In the genomic region with DNA sequence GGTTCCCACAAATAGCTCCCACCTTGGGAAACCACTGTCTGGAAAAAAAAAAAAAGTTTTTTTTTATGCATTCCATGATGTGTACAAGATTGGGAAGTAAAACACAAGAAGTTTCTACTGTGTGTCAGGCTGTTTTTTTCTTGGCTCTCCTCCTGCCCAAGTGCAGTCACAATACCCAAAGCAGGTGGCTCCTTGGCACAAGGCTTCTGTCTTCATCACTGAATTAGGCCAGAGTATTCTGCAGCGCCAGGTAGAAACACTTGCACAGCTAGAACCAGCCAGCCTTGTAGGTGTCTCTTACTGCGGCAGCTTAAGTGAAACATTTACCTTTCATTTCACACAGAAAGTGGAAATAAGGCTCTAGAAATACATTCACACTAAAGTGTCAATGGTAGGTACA, we compare ENCODE assay signal across 20 cellular contexts. TPM values are rescaled to one million over a fixed set of nuclear protein-coding genes. Genes with fewer than 3 reads are reported as not detected.
DNase-seq lines count a peak whose midpoint lies in the region; FAIRE-seq and TF ChIP-seq lines count a peak whose summit lies in the region.
"Had no signal": no experiment of that assay in that cellular context is flagged by ENCODE, and none has a peak within 500 bp of the region (broad histone marks: within the 10 kb centered on the region; RNA-seq: fewer than 3 reads in every experiment).

No MANE protein-coding gene starts in this region.

- peaks cover 0 to 4% of the 10 kb centered on the region in 2 donors for H3K4me1 ChIP-seq in thyroid gland
- H3K4me1 ChIP-seq: BE2C, Caco-2 had no signal

- WGBS in thyroid gland, 2 donors = 16 to 55% methylated on average over 2 of the region's 2 CpGs

- no peaks in the 10 kb centered on the region for H3K27me3 ChIP-seq in thyroid gland
- H3K27me3 ChIP-seq: BE2C had no signal

- H3K9me3 ChIP-seq in thyroid gland = no peaks in the 10 kb centered on the region
- H3K9me3 ChIP-seq: BE2C, Caco-2 had no signal

- H3K27ac Mint-ChIP-seq in nephron = peak overlapping the region; percentile 88 to 95 (median 88)
- H3K27ac Mint-ChIP-seq: CD4-positive, alpha-beta T cell; GM23338; HFFc6; IgD-negative memory B cell had no signal

- no peak overlapping the region for H3K4me3 ChIP-seq in thyroid gland (replicated peaks in 1 of 3)
- H3K4me3 ChIP-seq: GM23338 had no signal

- TF ChIP-seq CTCF in nephron (IDR thresholded peaks at IDR 0.05; ENCODE audit: unreplicated experiment in 3 of 3) (no peak), thyroid gland (IDR thresholded peaks at IDR 0.05) (no peak), D721Med (IDR thresholded peaks at IDR 0.05; ENCODE audit: insufficient read depth, missing control alignments) (no peak)

- intact Hi-C loops in thyroid gland (cut with DNase I) = no loop called here

- H3K36me3 ChIP-seq in thyroid gland = no peaks in the 10 kb centered on the region
- H3K36me3 ChIP-seq: BE2C had no signal

- H3K4me3 Mint-ChIP-seq in nephron = no peak overlapping the region
- H3K4me3 Mint-ChIP-seq: CD4-positive, alpha-beta T cell; GM23338; HFFc6; IgD-negative memory B cell had no signal

- H3K9me3 Mint-ChIP-seq in nephron = no peaks in the 10 kb centered on the region
- H3K9me3 Mint-ChIP-seq: CD4-positive, alpha-beta T cell; GM23338; HFFc6; IgD-negative memory B cell had no signal

- peaks cover 31% of the 10 kb centered on the region for H3K4me1 Mint-ChIP-seq in nephron
- H3K4me1 Mint-ChIP-seq: IgD-negative memory B cell had no signal

- H3K27ac ChIP-seq in thyroid gland = peak overlapping the region in 1 of 3 donors; percentile 27
- H3K27ac ChIP-seq: HL-60 had no signal

- peaks cover 18% of the 10 kb centered on the region for H3K27me3 Mint-ChIP-seq in nephron (ENCODE audit: low read depth)

- no peak for TF ChIP-seq POLR2A in thyroid gland (IDR thresholded peaks at IDR 0.05)

- H3K36me3 Mint-ChIP-seq in nephron (ENCODE audit: low read depth) = no peaks in the 10 kb centered on the region
- H3K36me3 Mint-ChIP-seq: IgD-negative memory B cell had no signal

- FAIRE-seq in HTR-8/SVneo (lab: Jason Lieb, UNC) (peak; percentile 13), D721Med (lab: Jason Lieb, UNC) (no peak)

- in situ Hi-C loops in G401 (cut with HindIII; ENCODE audit: low sequenced_read_pairs) = no loop called here

- DNase-seq in G401 (ENCODE audit: low spot score) (peak; percentile 21), HTR-8/SVneo (ENCODE audit: insufficient read length, low spot score) (no peak), thyroid gland (peak; percentile 67 to 77), activated T-cell treated with anti-CD3 and anti-CD28 coated beads for 4 hours (no peak), D721Med (ENCODE audit: insufficient read length, low spot score) (no peak)
- DNase-seq: ACHN; BE2C; C1 segment of cervical spinal cord; Caco-2; CD4-positive, alpha-beta T cell; DMS153; DMS79; GF-D8; H7; HFFc6 had no signal

RNA-seq across cellular contexts. Expression of a gene that starts 23.8 kb away (rescaled TPM):
- not detected in 2 replicates for total RNA-seq in G401 (2014; rRNA removed; shearing (Covaris generic))
- 10 to 100 TPM in 3 of 4 donors, 1 to 10 TPM in 1; 5.6 to 19.3 (median 13.3) TPM for total RNA-seq in thyroid gland
- total RNA-seq: Caco-2, HFFc6, HT1080 had no signal

Comparison
In these comparisons a context has a peak if more than half of its experiments do, and no peak if none do; other contexts are left out.
1. DNase-seq: peak in G401 (single experiment) and thyroid gland (2 of 2); none in HTR-8/SVneo (single experiment), activated T-cell treated with anti-CD3 and anti-CD28 coated beads for 4 hours (single experiment) and D721Med (single experiment).